ENCODE assay signal across 8 cellular contexts in the genomic region with DNA sequence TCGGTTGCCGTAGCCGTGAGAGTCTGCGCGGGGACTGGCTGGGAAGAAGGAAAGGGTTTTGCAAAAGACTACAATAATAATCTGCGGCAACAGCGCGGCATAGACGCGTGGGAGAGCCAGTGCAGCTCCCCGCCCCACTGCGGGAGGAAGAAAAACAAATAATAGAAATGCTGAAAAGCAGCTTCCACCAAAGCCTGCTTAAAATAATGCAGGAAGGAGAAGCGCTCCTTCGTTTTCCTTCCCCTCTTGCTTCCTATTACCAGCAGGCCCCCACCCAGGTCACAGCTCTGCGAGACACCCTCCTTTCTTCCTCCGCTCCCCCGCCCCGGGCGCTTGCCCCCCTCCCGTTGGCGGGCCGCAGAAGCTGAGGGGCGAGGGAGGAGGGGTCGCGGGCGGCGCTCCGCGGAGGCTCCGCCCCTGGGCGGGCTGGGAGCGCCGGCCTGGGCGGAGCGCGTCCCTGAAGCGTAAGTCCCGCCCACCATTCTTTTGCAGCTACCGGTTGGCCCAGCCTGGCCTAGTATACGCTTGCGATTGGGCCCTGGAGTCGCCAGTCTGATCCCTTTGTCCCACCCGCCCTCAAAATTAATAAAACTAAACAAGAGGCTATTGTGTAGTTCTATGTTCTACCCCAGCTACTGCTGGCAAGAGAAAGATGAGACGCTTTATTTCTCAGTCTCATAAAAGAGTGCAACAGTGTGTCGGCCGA. TPM values are rescaled to one million over a fixed set of nuclear protein-coding genes. Genes with fewer than 3 reads are reported as not detected.
A peak's percentile ranks its signal among the peaks of the same experiment; 100 is the strongest.
DNase-seq lines count a peak whose midpoint lies in the region; TF ChIP-seq lines count a peak whose summit lies in the region.

No MANE protein-coding gene starts in this region.

- H3K9me3 ChIP-seq in H9 (ENCODE audit: control insufficient read depth, low read depth, low read length) (no peaks in the 10 kb centered on the region), testis (no peaks in the 10 kb centered on the region)

- H3K4me1 ChIP-seq in H9 (ENCODE audit: insufficient read depth, low read length) (peaks cover 5% of the 10 kb centered on the region), testis (no peaks in the 10 kb centered on the region)

- no peak overlapping the region; the same call in 1 of the 2 replicates for H3K14ac ChIP-seq in H9 (ENCODE audit: insufficient read depth, low read length)

- no peak overlapping the region for H4K5ac ChIP-seq in H9 (ENCODE audit: insufficient read length, low read depth, low read length)

- no peak overlapping the region for H3K4ac ChIP-seq in H9 (ENCODE audit: low read depth, low read length)

- no peaks in the 10 kb centered on the region for H3K79me1 ChIP-seq in H9 (ENCODE audit: insufficient read depth, low read depth, low read length, poor library complexity, severe bottlenecking)

- peaks cover 33% of the 10 kb centered on the region for H3K27me3 Mint-ChIP-seq in H9 (ENCODE audit: low read depth)
- H3K27me3 Mint-ChIP-seq in glutamatergic neuron (ENCODE audit: unreplicated experiment): peaks cover 1% of the 10 kb centered on the region
- peaks cover 7% of the 10 kb centered on the region for H3K27me3 Mint-ChIP-seq in osteocyte (ENCODE audit: unreplicated experiment)

- peak overlapping the region; percentile 58 for H3K4me2 ChIP-seq in H9 (ENCODE audit: insufficient read depth, insufficient read length, low read length)

- no peak overlapping the region for H2BK120ac ChIP-seq in H9 (ENCODE audit: low read depth, low read length, poor library complexity, severe bottlenecking)

- H3K18ac ChIP-seq in H9 (ENCODE audit: insufficient read length, low read depth, low read length): peak overlapping the region; percentile 62

- H4K8ac ChIP-seq in H9 (replicated peaks; ENCODE audit: insufficient read length, low read depth, low read length): no peak overlapping the region

- H3K36me3 ChIP-seq in testis (ENCODE audit: low read depth, missing control alignments): no peaks in the 10 kb centered on the region

- peaks cover 0 to 9% (median 3%) of the 10 kb centered on the region in 3 experiments; a peak in 4 of 7 replicates for H3K36me3 Mint-ChIP-seq in H9 (ENCODE audit: insufficient read depth in 1 of 3, low read depth in 3 of 3)
- no peaks in the 10 kb centered on the region for H3K36me3 Mint-ChIP-seq in glutamatergic neuron (ENCODE audit: unreplicated experiment)
- H3K36me3 Mint-ChIP-seq in osteocyte (ENCODE audit: unreplicated experiment): no peaks in the 10 kb centered on the region

- H3K27me3 ChIP-seq in H9 (ENCODE audit: insufficient read depth, low read length): peaks cover 15% of the 10 kb centered on the region; the same call in 1 of the 2 replicates
- H3K27me3 ChIP-seq in testis: no peaks in the 10 kb centered on the region

- TF ChIP-seq CTCF in H9 (conservative IDR thresholded peaks at IDR 0.05): no peak
- TF ChIP-seq CTCF in glutamatergic neuron (IDR thresholded peaks at IDR 0.05; ENCODE audit: partially characterized antibody, unreplicated experiment): no peak
- TF ChIP-seq CTCF in osteocyte (IDR thresholded peaks at IDR 0.05): no peak
- TF ChIP-seq CTCF in testis (IDR thresholded peaks at IDR 0.05): no peak

- no peak overlapping the region for H3T11ph ChIP-seq in H9 (ENCODE audit: low read length)

- H3K23ac ChIP-seq in H9 (ENCODE audit: insufficient read length, low read depth, low read length): no peak overlapping the region

- H3K4me3 Mint-ChIP-seq in H9 (peak overlapping the region; percentile 97 to 98), glutamatergic neuron (ENCODE audit: unreplicated experiment) (peak overlapping the region; percentile 95), osteocyte (ENCODE audit: unreplicated experiment) (peak overlapping the region; percentile 97)

- no peaks in the 10 kb centered on the region for H3K79me2 ChIP-seq in H9 (ENCODE audit: insufficient read depth, low read length)

- peak overlapping the region; percentile 67 for H3K9ac ChIP-seq in H9 (ENCODE audit: extremely low read depth, insufficient read length, low read length)

- peaks cover 30% of the 10 kb centered on the region in 2 experiments for H3K4me1 Mint-ChIP-seq in H9
- peaks cover 28% of the 10 kb centered on the region for H3K4me1 Mint-ChIP-seq in glutamatergic neuron (ENCODE audit: low read depth, unreplicated experiment)
- H3K4me1 Mint-ChIP-seq in osteocyte (ENCODE audit: unreplicated experiment): peaks cover 24% of the 10 kb centered on the region

- H3K4me3 ChIP-seq in testis: peak overlapping the region; percentile 60 to 73

- peak; percentile 62 for DNase-seq in EH (ENCODE audit: low read depth)
- peak; percentile 92 for DNase-seq in H9
- peak; percentile 88 for DNase-seq in M059J (ENCODE audit: low read depth)
- peak; percentile 87 for DNase-seq in SK-N-DZ (ENCODE audit: low spot score)
- DNase-seq in activated naive CD4-positive, alpha-beta T cell treated with anti-CD3 and anti-CD28 coated beads, Interleukin-2, amount 50 U/mL, for 16 hours: peak; percentile 72
- peak; percentile 79 for DNase-seq in glutamatergic neuron
- DNase-seq in osteocyte (ENCODE audit: extremely low spot score, unreplicated experiment): peak; percentile 96
- DNase-seq in testis: peak; percentile 92

- no peak overlapping the region for H2AK5ac ChIP-seq in H9 (ENCODE audit: insufficient read length, low read length)

- no peaks in the 10 kb centered on the region for H4K20me1 ChIP-seq in H9 (ENCODE audit: control insufficient read depth, insufficient read depth, insufficient read length)

- WGBS in H9 (ENCODE audit: extremely low coverage, insufficient read length, low lambda C conversion rate): no CpG with 5 or more reads among the region's 46 CpGs
- 1% methylated on average over 19 to 26 of the region's 46 CpGs for WGBS in testis, 2 donors

- TF ChIP-seq POLR2A in testis (IDR thresholded peaks at IDR 0.05): no peak

- H3K9me3 Mint-ChIP-seq in H9 (peaks cover 7% of the 10 kb centered on the region in 2 experiments), glutamatergic neuron (ENCODE audit: unreplicated experiment) (peaks cover 8% of the 10 kb centered on the region), osteocyte (ENCODE audit: unreplicated experiment) (no peaks in the 10 kb centered on the region)

- no peak overlapping the region; the same call in 1 of the 2 replicates for H2BK15ac ChIP-seq in H9 (ENCODE audit: low read depth, low read length)

- H3K27ac Mint-ChIP-seq in H9: peak overlapping the region; percentile 95 to 97 (median 96)
- H3K27ac Mint-ChIP-seq in glutamatergic neuron (ENCODE audit: unreplicated experiment): peak overlapping the region; percentile 96
- H3K27ac Mint-ChIP-seq in osteocyte (ENCODE audit: unreplicated experiment): peak overlapping the region; percentile 79

- H4K91ac ChIP-seq in H9 (ENCODE audit: insufficient read length, low read depth, low read length): no peak overlapping the region

- peaks cover 17% of the 10 kb centered on the region for H3K23me2 ChIP-seq in H9 (ENCODE audit: insufficient read length, low read depth, low read length, poor library complexity, severe bottlenecking)

- no peak overlapping the region for H2BK12ac ChIP-seq in H9 (ENCODE audit: insufficient read length, low read depth, low read length)

- H2AFZ ChIP-seq in H9 (ENCODE audit: low read length): peak overlapping the region; percentile 74

- H3K27ac ChIP-seq in H9 (ENCODE audit: insufficient read length, low read depth, low read length) (no peak overlapping the region), testis (peak overlapping the region; percentile 63 to 83)

- H2BK5ac ChIP-seq in H9 (ENCODE audit: insufficient read length, low read length): no peak overlapping the region

- intact Hi-C loops in testis (cut with DNase I; ENCODE audit: low total_unique reads): no loop called here

- H2BK20ac ChIP-seq in H9 (ENCODE audit: low read depth, low read length, poor library complexity, severe bottlenecking): no peak overlapping the region

- H3K56ac ChIP-seq in H9 (ENCODE audit: insufficient read length, low read depth, low read length): no peak overlapping the region

RNA-seq across cellular contexts. Expression of a gene that starts 0.6 kb away (rescaled TPM):
- 17.6 and 19.9 TPM in 2 replicates for total RNA-seq in H9 (2021)
- total RNA-seq in M059J (2014; rRNA removed; shearing (Covaris generic)): 6.7 and 8.9 TPM in 2 replicates
- 9.4 and 15.3 TPM in 2 replicates for polyA plus RNA-seq in SK-N-DZ (2014; cell fraction: cytosol; rRNA removed)
- polyA plus RNA-seq in SK-N-DZ (2014; cell fraction: nucleus; rRNA removed): 3.5 and 9.1 TPM in 2 replicates
- 88.3 TPM for total RNA-seq in glutamatergic neuron (ENCODE audit: unreplicated experiment)
- total RNA-seq in osteocyte: 6.7 and 7.2 TPM in 2 replicates
- total RNA-seq in testis: 10 to 100 TPM; 14.9 to 22.5 TPM
- polyA plus RNA-seq in testis (ENCODE audit: insufficient read depth, low read depth, low replicate concordance): 11.7 TPM
